8 cellular contexts compared by ENCODE assay signal in the genomic region with DNA sequence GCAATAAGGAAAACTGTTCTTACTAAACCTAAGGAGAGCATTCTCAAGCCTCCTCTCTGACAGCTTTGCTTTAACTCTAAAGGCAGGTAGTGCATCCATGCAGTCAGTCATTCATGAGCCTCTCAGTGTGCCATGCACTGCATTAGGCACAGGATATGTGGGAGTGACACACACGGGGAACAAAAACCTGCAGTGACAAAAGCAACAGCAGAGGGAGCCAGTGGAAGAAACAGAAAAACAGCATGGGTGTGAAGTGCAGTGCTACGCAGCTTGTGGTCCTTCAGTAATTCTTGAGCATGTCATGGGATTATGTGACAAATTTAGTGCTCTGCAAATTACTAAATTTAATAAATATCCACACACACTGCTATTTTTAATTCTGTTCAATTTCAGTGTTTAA.
DNase-seq lines count a peak whose midpoint lies in the region; ATAC-seq, FAIRE-seq and TF ChIP-seq lines count a peak whose summit lies in the region.

No MANE protein-coding gene starts in this region.

- H3K9me3 ChIP-seq in A549: no peaks in the 10 kb centered on the region

- no peak overlapping the region for H2AFZ ChIP-seq in KMS-11 (ENCODE audit: low read depth)

- no peak for TF ChIP-seq POLR2A in A549 (IDR thresholded peaks at IDR 0.05; ENCODE audit: low read length)

- TF ChIP-seq EP300 in A549 (IDR thresholded peaks at IDR 0.05): no peak

- H3K9ac ChIP-seq in KMS-11: no peak overlapping the region

- 38% methylated on average over 2 of the region's 2 CpGs for WGBS in A549 (ENCODE audit: missing lambda C conversion rate)

- H3K27ac Mint-ChIP-seq in endothelial cell (ENCODE audit: unreplicated experiment): no peak overlapping the region

- H3K4me2 ChIP-seq in A549 (no peak overlapping the region), KMS-11 (no peak overlapping the region)

- no peaks in the 10 kb centered on the region for H3K27me3 Mint-ChIP-seq in endothelial cell (ENCODE audit: unreplicated experiment)

- H3K36me3 ChIP-seq in KMS-11 (ENCODE audit: insufficient read depth): no peaks in the 10 kb centered on the region

- peak; percentile 95 for ATAC-seq in A549
- no peak for ATAC-seq in GM21447 (IDR thresholded peaks at IDR 0.05; ENCODE audit: unreplicated experiment)

- TF ChIP-seq CTCF in A549 (IDR thresholded peaks at IDR 0.05) (peak; percentile 43), KMS-11 (conservative IDR thresholded peaks at IDR 0.05; ENCODE audit: low read depth, low read length) (peak; percentile 41), endothelial cell (IDR thresholded peaks at IDR 0.05; ENCODE audit: unreplicated experiment) (peak; percentile 30)

- CTCF ChIA-PET in A549 (lab: Yijun Ruan, JAX): interaction anchor here (0.9 to 2.5 kb wide), 5 partner anchors 9 to 93 kb away, joined by 3 to 9 read pairs (median 5); no protein-coding TSS in a partner anchor

- no peaks in the 10 kb centered on the region for H3K36me3 Mint-ChIP-seq in endothelial cell (ENCODE audit: low read depth, unreplicated experiment)

- H3K27me3 ChIP-seq in KMS-11 (ENCODE audit: insufficient read depth, low read depth): no peaks in the 10 kb centered on the region

- no peak overlapping the region for H3K4me3 Mint-ChIP-seq in endothelial cell (ENCODE audit: unreplicated experiment)

- in situ Hi-C loops in G401 (cut with HindIII; ENCODE audit: low sequenced_read_pairs): no loop called here

- no peaks in the 10 kb centered on the region for H3K79me2 ChIP-seq in KMS-11 (ENCODE audit: insufficient read depth, low read depth)

- TF ChIP-seq RAD21 in A549 (conservative IDR thresholded peaks at IDR 0.05 in 1 of 2, IDR thresholded peaks at IDR 0.05 in 1 of 2): peak; percentile 27 to 38; a peak in 4 of 5 replicates

- H4K20me1 ChIP-seq in KMS-11 (ENCODE audit: insufficient read depth): no peaks in the 10 kb centered on the region

- H3K4me1 Mint-ChIP-seq in endothelial cell (ENCODE audit: unreplicated experiment): peaks cover 10% of the 10 kb centered on the region

- POLR2A ChIA-PET in A549 (lab: Yijun Ruan, JAX): no interaction called here

- H3K27ac ChIP-seq in A549 (no peak overlapping the region), KMS-11 (no peak overlapping the region)

- H3K9me3 Mint-ChIP-seq in endothelial cell (ENCODE audit: unreplicated experiment): no peaks in the 10 kb centered on the region

- FAIRE-seq in A549 (lab: Jason Lieb, UNC): no peak

- no peak overlapping the region for H3K4me3 ChIP-seq in A549
- no peak overlapping the region for H3K4me3 ChIP-seq in KMS-11 (IDR thresholded peaks at IDR 0.05; ENCODE audit: insufficient read depth, low read depth, low read length)

- H3K4me1 ChIP-seq in A549 (no peaks in the 10 kb centered on the region), KMS-11 (ENCODE audit: low read depth, poor library complexity, severe bottlenecking) (no peaks in the 10 kb centered on the region)

- DNase-seq in A549 (ENCODE audit: low read depth in 1 of 2, low spot score in 1 of 2) (peak; percentile 5 to 43), G401 (ENCODE audit: low spot score) (peak; percentile 63), SHP77 treated with DMSO at 0.1 percent for 48 hours (lab: John Stamatoyannopoulos, UW) (peak; percentile 6), endothelial cell (ENCODE audit: low spot score) (peak; percentile 67), myocyte (ENCODE audit: low read depth) (peak; percentile 45), middle frontal gyrus (ENCODE audit: extremely low spot score, low spot score) (no peak)

TF ChIP-seq in A549, 52 proteins besides CTCF, POLR2A, EP300 and RAD21:
- TF ChIP-seq, protein P1, sequence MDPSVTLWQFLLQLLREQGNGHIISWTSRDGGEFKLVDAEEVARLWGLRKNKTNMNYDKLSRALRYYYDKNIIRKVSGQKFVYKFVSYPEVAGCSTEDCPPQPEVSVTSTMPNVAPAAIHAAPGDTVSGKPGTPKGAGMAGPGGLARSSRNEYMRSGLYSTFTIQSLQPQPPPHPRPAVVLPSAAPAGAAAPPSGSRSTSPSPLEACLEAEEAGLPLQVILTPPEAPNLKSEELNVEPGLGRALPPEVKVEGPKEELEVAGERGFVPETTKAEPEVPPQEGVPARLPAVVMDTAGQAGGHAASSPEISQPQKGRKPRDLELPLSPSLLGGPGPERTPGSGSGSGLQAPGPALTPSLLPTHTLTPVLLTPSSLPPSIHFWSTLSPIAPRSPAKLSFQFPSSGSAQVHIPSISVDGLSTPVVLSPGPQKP (IDR thresholded peaks at IDR 0.05; ENCODE audit: low read depth, low read length): no peak
- peak; percentile 41 for TF ChIP-seq SMC3 (IDR thresholded peaks at IDR 0.05)
- no peak for TF ChIP-seq EHMT2 (IDR thresholded peaks at IDR 0.05; ENCODE audit: low read depth)
- TF ChIP-seq ZFP36 (IDR thresholded peaks at IDR 0.05; ENCODE audit: borderline replicate concordance, partially characterized antibody): no peak
- TF ChIP-seq, protein P2, sequence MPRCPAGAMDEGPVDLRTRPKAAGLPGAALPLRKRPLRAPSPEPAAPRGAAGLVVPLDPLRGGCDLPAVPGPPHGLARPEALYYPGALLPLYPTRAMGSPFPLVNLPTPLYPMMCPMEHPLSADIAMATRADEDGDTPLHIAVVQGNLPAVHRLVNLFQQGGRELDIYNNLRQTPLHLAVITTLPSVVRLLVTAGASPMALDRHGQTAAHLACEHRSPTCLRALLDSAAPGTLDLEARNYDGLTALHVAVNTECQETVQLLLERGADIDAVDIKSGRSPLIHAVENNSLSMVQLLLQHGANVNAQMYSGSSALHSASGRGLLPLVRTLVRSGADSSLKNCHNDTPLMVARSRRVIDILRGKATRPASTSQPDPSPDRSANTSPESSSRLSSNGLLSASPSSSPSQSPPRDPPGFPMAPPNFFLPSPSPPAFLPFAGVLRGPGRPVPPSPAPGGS (IDR thresholded peaks at IDR 0.05): no peak
- TF ChIP-seq MAFK (IDR thresholded peaks at IDR 0.05; ENCODE audit: partially characterized antibody): no peak
- no peak for TF ChIP-seq BHLHE40 (IDR thresholded peaks at IDR 0.05; ENCODE audit: low read depth, low read length)
